8 cellular contexts compared by ENCODE assay signal in the genomic region with DNA sequence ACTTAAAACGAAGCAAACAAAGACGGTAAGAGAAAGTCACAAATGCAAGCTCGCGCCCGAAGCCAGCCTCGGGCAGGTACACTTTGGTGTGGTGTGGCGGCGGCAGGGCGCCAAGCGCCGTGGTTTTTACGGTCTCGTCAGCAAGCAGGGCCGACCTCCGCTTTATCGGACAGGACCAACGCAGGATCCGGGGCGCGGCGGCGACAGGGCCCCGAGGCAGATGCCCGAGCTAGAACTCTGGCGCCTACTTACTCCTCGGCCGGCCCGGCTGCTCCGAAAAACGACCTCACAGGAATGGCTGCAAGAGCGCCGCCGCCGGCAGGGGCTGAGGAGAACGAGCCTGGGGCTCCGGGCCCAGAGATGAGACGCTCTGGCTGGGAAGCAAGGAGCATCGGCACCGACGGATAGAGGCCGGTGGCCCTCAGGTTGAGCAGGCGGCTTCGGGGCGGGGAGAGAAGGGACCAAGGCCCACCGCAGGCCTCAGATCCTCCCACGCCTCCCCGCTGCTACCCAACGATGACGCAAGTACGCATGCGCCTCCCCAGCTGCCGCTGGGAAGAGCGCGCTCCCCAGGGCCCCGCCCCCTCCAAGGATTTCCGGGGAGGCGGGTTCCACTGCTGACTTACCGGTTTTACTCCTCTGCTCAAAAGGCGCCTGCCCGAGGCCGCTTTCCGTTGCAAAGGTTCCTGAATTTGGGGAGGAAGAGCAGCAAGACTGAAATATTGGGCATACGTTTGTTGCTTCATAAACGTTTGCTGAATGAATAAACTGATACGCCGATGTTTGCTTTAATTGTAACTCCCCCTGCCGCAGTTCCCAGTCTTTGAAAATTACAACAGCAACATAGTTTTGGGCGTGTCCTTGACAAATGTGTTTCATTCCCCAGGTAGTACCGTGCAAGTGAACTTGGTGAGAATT.
DNase-seq lines count a peak whose midpoint lies in the region; ATAC-seq and TF ChIP-seq lines count a peak whose summit lies in the region.

No MANE protein-coding gene starts in this region.

- peaks cover 4% of the 10 kb centered on the region for H3K27me3 Mint-ChIP-seq in activated naive CD4-positive, alpha-beta T cell treated with anti-CD3 and anti-CD28 coated beads, Interleukin-2, amount 10 ng/mL, durations not matched to agents 7 days and 5 days

- H3K27ac Mint-ChIP-seq in activated naive CD4-positive, alpha-beta T cell treated with anti-CD3 and anti-CD28 coated beads, Interleukin-2, amount 10 ng/mL, durations not matched to agents 7 days and 5 days = peak overlapping the region; percentile 98

- H3K4me1 Mint-ChIP-seq in activated naive CD4-positive, alpha-beta T cell treated with anti-CD3 and anti-CD28 coated beads, Interleukin-2, amount 10 ng/mL, durations not matched to agents 7 days and 5 days = peaks cover 70% of the 10 kb centered on the region

- TF ChIP-seq CTCF in GM10248 (IDR thresholded peaks at IDR 0.05; ENCODE audit: control extremely low read depth, extremely low read depth, low read depth, missing control alignments) = peak; percentile 34

- POLR2A ChIA-PET in GM10248 (lab: Yijun Ruan, JAX) = interaction anchor here (2.1 kb wide), 1 partner anchor 117 kb away, joined by 4 read pairs; the partner anchor contains the start of gene ECI2

- peak overlapping the region; percentile 86 for H3K4me3 Mint-ChIP-seq in activated naive CD4-positive, alpha-beta T cell treated with anti-CD3 and anti-CD28 coated beads, Interleukin-2, amount 10 ng/mL, durations not matched to agents 7 days and 5 days

- in situ Hi-C loops in SK-MEL-5 (cut with HindIII; ENCODE audit: low pct_unique_long_range_greater_than_20kb, low sequenced_read_pairs) = no loop called here

- no peaks in the 10 kb centered on the region for H3K9me3 Mint-ChIP-seq in activated naive CD4-positive, alpha-beta T cell treated with anti-CD3 and anti-CD28 coated beads, Interleukin-2, amount 10 ng/mL, durations not matched to agents 7 days and 5 days

- CTCF ChIA-PET in GM10248 (lab: Yijun Ruan, JAX) = interaction anchor here (0.9 to 2.4 kb wide), 9 partner anchors 9 to 286 kb away, joined by 3 to 8 read pairs (median 4); partner anchors contain the start of gene FAM50B
- CTCF ChIA-PET in activated naive CD4-positive, alpha-beta T cell treated with anti-CD3 and anti-CD28 coated beads, Interleukin-2, amount 10 ng/mL, durations not matched to agents 7 days and 5 days (lab: Charles Lee) = interaction anchor here (1.6 kb wide), 1 partner anchor 28 kb away, joined by 5 read pairs; no protein-coding TSS in a partner anchor

- DNase-seq in GM10248 (ENCODE audit: extremely low spot score) (peak; percentile 93), NAMALWA (ENCODE audit: low spot score) (peak; percentile 96), SK-MEL-5 (ENCODE audit: low read depth, low spot score) (peak; percentile 99), germinal center (ENCODE audit: low spot score) (peak; percentile 89), non-pigmented ciliary epithelial cell (ENCODE audit: low read depth) (peak; percentile 70), superior temporal gyrus (ENCODE audit: extremely low spot score) (peak; percentile 97)
- DNase-seq in activated naive CD4-positive, alpha-beta T cell treated with anti-CD3 and anti-CD28 coated beads, Interleukin-2, amount 10 ng/mL, durations not matched to agents 7 days and 5 days = peak; percentile 97

- peak; percentile 74 for ATAC-seq in HG02571 (IDR thresholded peaks at IDR 0.05; ENCODE audit: unreplicated experiment)

- peaks cover 28% of the 10 kb centered on the region for H3K36me3 Mint-ChIP-seq in activated naive CD4-positive, alpha-beta T cell treated with anti-CD3 and anti-CD28 coated beads, Interleukin-2, amount 10 ng/mL, durations not matched to agents 7 days and 5 days

Comparison
In these comparisons a context has a peak if more than half of its experiments do, and no peak if none do; other contexts are left out.
1. Peak in every context shown above with its lines: DNase-seq and ATAC-seq.